ENCODE assay signal across 8 cellular contexts in genomic region chr2:38947241-38948239, GRCh38. TPM values are rescaled to one million over a fixed set of nuclear protein-coding genes. Genes with fewer than 3 reads are reported as not detected.
DNase-seq lines count a peak whose midpoint lies in the region; ATAC-seq and TF ChIP-seq lines count a peak whose summit lies in the region.

No MANE protein-coding gene starts in this region.

- ATAC-seq in sciatic nerve (peak; percentile 73), HG02870 (IDR thresholded peaks at IDR 0.05; ENCODE audit: unreplicated experiment) (no peak)

- peaks cover 7% of the 10 kb centered on the region for H3K4me1 ChIP-seq in adipocyte (ENCODE audit: control insufficient read depth, insufficient read depth, low read length)
- no peaks in the 10 kb centered on the region for H3K4me1 ChIP-seq in left ventricle myocardium inferior

- no peak overlapping the region for H3K4me3 ChIP-seq in adipocyte (ENCODE audit: low read length)
- H3K4me3 ChIP-seq in left ventricle myocardium inferior = no peak overlapping the region

- intact Hi-C loops in left ventricle myocardium inferior (cut with micrococcal nuclease) (loop anchor here (5.0 kb wide), 1 partner anchor 285 kb away; no protein-coding TSS in a partner anchor), sciatic nerve (cut with DNase I) (no loop called here)

- no peak overlapping the region for H3K9ac ChIP-seq in adipocyte (ENCODE audit: low read length)

- peak; percentile 68 for DNase-seq in DMS53 treated with DMSO at 0.1 percent for 48 hours (lab: John Stamatoyannopoulos, UW; ENCODE audit: unreplicated experiment)
- DNase-seq in HCEC 1CT = peak; percentile 71
- DNase-seq in NCI-H1417 (lab: John Stamatoyannopoulos, UW) = peak; percentile 79 to 93 (median 81)
- DNase-seq in SW480 (ENCODE audit: low spot score) = peak; percentile 83
- DNase-seq in adipocyte (ENCODE audit: low read depth) = peak; percentile 80
- DNase-seq in left ventricle myocardium inferior = peak; percentile 46
- peak; percentile 83 for DNase-seq in sciatic nerve (ENCODE audit: low spot score)

- TF ChIP-seq CTCF in left ventricle myocardium inferior (IDR thresholded peaks at IDR 0.05; ENCODE audit: borderline replicate concordance) = peak; percentile 76

- no peak overlapping the region for H3K27ac ChIP-seq in left ventricle myocardium inferior (replicated peaks)

- H3K9me3 ChIP-seq in adipocyte (ENCODE audit: control insufficient read depth, low read length) = no peaks in the 10 kb centered on the region
- no peaks in the 10 kb centered on the region for H3K9me3 ChIP-seq in left ventricle myocardium inferior (replicated peaks)

- H3K27me3 ChIP-seq in adipocyte (replicated peaks; ENCODE audit: control insufficient read depth, insufficient read depth, low read length) (no peaks in the 10 kb centered on the region), left ventricle myocardium inferior (ENCODE audit: low read depth) (no peaks in the 10 kb centered on the region)

- H3K36me3 ChIP-seq in adipocyte (ENCODE audit: control insufficient read depth, insufficient read depth, low read length, severe bottlenecking) (no peaks in the 10 kb centered on the region), left ventricle myocardium inferior (no peaks in the 10 kb centered on the region)

RNA-seq across cellular contexts. Expression of gene ARHGEF33, which starts 57.9 kb away (rescaled TPM):
- total RNA-seq in left ventricle myocardium inferior = 0.14 TPM
- total RNA-seq in sciatic nerve = 4.0 TPM
